28 cellular contexts compared by ENCODE assay signal in the genomic region with DNA sequence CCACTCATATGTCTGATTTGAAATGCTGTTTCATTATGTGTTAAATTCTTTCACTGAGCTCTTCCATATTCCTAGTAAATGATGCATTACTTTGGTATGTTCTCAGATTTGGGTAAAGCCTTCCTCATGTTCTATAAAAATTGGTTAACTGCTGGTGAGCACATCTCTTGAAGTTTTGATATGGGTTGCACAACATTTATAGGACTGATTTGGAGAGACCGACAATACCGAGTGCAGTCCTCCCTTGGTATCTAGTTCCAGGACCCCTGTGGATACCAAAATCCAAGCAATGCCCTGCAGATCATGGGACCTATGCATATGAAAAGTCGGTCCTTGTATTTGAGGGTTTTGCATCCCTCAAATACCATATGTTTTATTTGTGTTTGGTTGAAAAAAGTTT. TPM values are rescaled to one million over a fixed set of nuclear protein-coding genes. Genes with fewer than 3 reads are reported as not detected.
DNase-seq lines count a peak whose midpoint lies in the region; ATAC-seq and TF ChIP-seq lines count a peak whose summit lies in the region.
"Had no signal": no experiment of that assay in that cellular context is flagged by ENCODE, and none has a peak within 500 bp of the region (broad histone marks: within the 10 kb centered on the region; RNA-seq: fewer than 3 reads in every experiment).

No MANE protein-coding gene starts in this region.

- TF ChIP-seq POLR2A in esophagus muscularis mucosa (IDR thresholded peaks at IDR 0.05; ENCODE audit: low read depth), result no peak

- ATAC-seq in GM21526 (IDR thresholded peaks at IDR 0.05; ENCODE audit: low FRiP score, unreplicated experiment), result no peak
- ATAC-seq in stimulated activated naive CD8-positive, alpha-beta T cell treated with anti-CD3 and anti-CD28 coated beads, Interleukin-15, Interleukin-2, amounts not matched to agents 100 U/mL and 50 U/mL, for 24 hours, result no peak
- ATAC-seq: esophagus mucosa, HCT116 had no signal

- no peak overlapping the region for H3K4me3 Mint-ChIP-seq in endothelial cell (ENCODE audit: unreplicated experiment)
- H3K4me3 Mint-ChIP-seq in nephron progenitor cell, result no peak overlapping the region
- H3K4me3 Mint-ChIP-seq: memory B cell, naive B cell had no signal

- H3K9me3 Mint-ChIP-seq in endothelial cell (ENCODE audit: unreplicated experiment), result no peaks in the 10 kb centered on the region
- no peaks in the 10 kb centered on the region for H3K9me3 Mint-ChIP-seq in nephron progenitor cell
- H3K9me3 Mint-ChIP-seq: memory B cell, naive B cell had no signal

- no peaks in the 10 kb centered on the region for H3K9me3 ChIP-seq in esophagus muscularis mucosa
- H3K9me3 ChIP-seq: adrenal gland, stomach, upper lobe of left lung had no signal

- no peak overlapping the region for H3K27ac ChIP-seq in esophagus muscularis mucosa (replicated peaks in 1 of 4)
- H3K27ac ChIP-seq: adrenal gland, hepatocyte, HL-60, parathyroid adenoma, stomach, upper lobe of left lung had no signal

- no peak for TF ChIP-seq EP300 in esophagus muscularis mucosa (IDR thresholded peaks at IDR 0.05)

- H3K27me3 Mint-ChIP-seq in endothelial cell (ENCODE audit: unreplicated experiment) (peaks cover 4% of the 10 kb centered on the region), nephron progenitor cell (ENCODE audit: low read depth, poor library complexity) (no peaks in the 10 kb centered on the region)
- H3K27me3 Mint-ChIP-seq: memory B cell had no signal

- H3K27ac Mint-ChIP-seq in endothelial cell (ENCODE audit: unreplicated experiment), result peak overlapping the region; percentile 14
- H3K27ac Mint-ChIP-seq in nephron progenitor cell, result peak overlapping the region; percentile 10
- H3K27ac Mint-ChIP-seq: memory B cell had no signal

- no peaks in the 10 kb centered on the region for H3K4me1 ChIP-seq in esophagus muscularis mucosa
- H3K4me1 ChIP-seq: parathyroid adenoma, stomach, upper lobe of left lung had no signal

- H3K27me3 ChIP-seq in esophagus muscularis mucosa, result no peaks in the 10 kb centered on the region
- H3K27me3 ChIP-seq: adrenal gland, hepatocyte, stomach, upper lobe of left lung had no signal

- no peak for TF ChIP-seq CTCF in endothelial cell (IDR thresholded peaks at IDR 0.05; ENCODE audit: unreplicated experiment)
- TF ChIP-seq CTCF in nephron progenitor cell (IDR thresholded peaks at IDR 0.05), result no peak
- no peak for TF ChIP-seq CTCF in esophagus muscularis mucosa (IDR thresholded peaks at IDR 0.05)

- 89% methylated on average over 3 of the region's 3 CpGs for WGBS in esophagus muscularis mucosa

- no peaks in the 10 kb centered on the region for H3K36me3 Mint-ChIP-seq in endothelial cell (ENCODE audit: low read depth, unreplicated experiment)
- peaks cover 22% of the 10 kb centered on the region for H3K36me3 Mint-ChIP-seq in nephron progenitor cell (ENCODE audit: low read depth)

- intact Hi-C loops in esophagus muscularis mucosa (cut with DNase I), result no loop called here

- H3K4me1 Mint-ChIP-seq in endothelial cell (ENCODE audit: unreplicated experiment), result peaks cover 59% of the 10 kb centered on the region
- H3K4me1 Mint-ChIP-seq in nephron progenitor cell, result no peaks in the 10 kb centered on the region
- H3K4me1 Mint-ChIP-seq: memory B cell, naive B cell had no signal

- H3K36me3 ChIP-seq in esophagus muscularis mucosa, result peaks cover 11 to 32% (median 29%) of the 10 kb centered on the region in 4 donors

- H3K4me3 ChIP-seq in esophagus muscularis mucosa, result no peak overlapping the region
- H3K4me3 ChIP-seq: adrenal gland, hepatocyte, stomach, upper lobe of left lung had no signal

- DNase-seq in GM04503 (ENCODE audit: low read depth) (peak; percentile 44), NCI-H226 (peak; percentile 73), endothelial cell (ENCODE audit: low spot score) (no peak), nephron progenitor cell (no peak), NCI-H1436 treated with DMSO at 0.1 percent for 48 hours (lab: John Stamatoyannopoulos, UW) (no peak), esophagus muscularis mucosa (ENCODE audit: extremely low spot score) (no peak)
- DNase-seq in stimulated activated naive CD8-positive, alpha-beta T cell treated with anti-CD3 and anti-CD28 coated beads, Interleukin-15, Interleukin-2, amounts not matched to agents 100 U/mL and 50 U/mL, for 24 hours, result no peak
- DNase-seq: activated CD4-positive, alpha-beta T cell treated with anti-CD3 and anti-CD28 coated beads for 4 hours; activated CD8-positive, alpha-beta memory T cell treated with anti-CD3 and anti-CD28 coated beads, Interleukin-2, amount 50 U/mL, for 4 hours; activated effector memory CD4-positive, alpha-beta T cell treated with Interleukin-2 at 50 U/mL for 16 hours; adrenal gland; COR-L47; effector CD4-positive, alpha-beta T cell; KBM-7; kidney glomerular epithelial cell; naive B cell; NCI-H2029 treated with DMSO at 0.1 percent for 48 hours; NCI-H446 treated with DMSO at 0.1 percent for 48 hours; RPMI8226; stomach; upper lobe of left lung had no signal

RNA-seq across cellular contexts. Expression of a gene that starts 37.8 kb away (rescaled TPM):
- total RNA-seq in endothelial cell (ENCODE audit: unreplicated experiment) (25.2 TPM), esophagus muscularis mucosa (10 to 100 TPM; 13.7 to 26.3 (median 19.9) TPM)

RNA-seq across cellular contexts. Expression of a gene that starts 58.4 kb away (rescaled TPM):
- total RNA-seq in endothelial cell (ENCODE audit: unreplicated experiment) (1.5 TPM), esophagus muscularis mucosa (1 to 10 TPM in 3 of 4 donors, under 1 TPM in 1; 0.83 to 2.9 (median 1.6) TPM)

Comparison
In these comparisons a context has a peak if more than half of its experiments do, and no peak if none do; other contexts are left out.
1. DNase-seq: peak in GM04503 (single experiment) and NCI-H226 (single experiment); none in endothelial cell (single experiment), nephron progenitor cell (single experiment), NCI-H1436 treated with DMSO at 0.1 percent for 48 hours (single experiment), esophagus muscularis mucosa (single experiment) and stimulated activated naive CD8-positive, alpha-beta T cell treated with anti-CD3 and anti-CD28 coated beads, Interleukin-15, Interleukin-2, amounts not matched to agents 100 U/mL and 50 U/mL, for 24 hours (single experiment).